Comparison of ENCODE assay signal across 15 cellular contexts in the genomic region with DNA sequence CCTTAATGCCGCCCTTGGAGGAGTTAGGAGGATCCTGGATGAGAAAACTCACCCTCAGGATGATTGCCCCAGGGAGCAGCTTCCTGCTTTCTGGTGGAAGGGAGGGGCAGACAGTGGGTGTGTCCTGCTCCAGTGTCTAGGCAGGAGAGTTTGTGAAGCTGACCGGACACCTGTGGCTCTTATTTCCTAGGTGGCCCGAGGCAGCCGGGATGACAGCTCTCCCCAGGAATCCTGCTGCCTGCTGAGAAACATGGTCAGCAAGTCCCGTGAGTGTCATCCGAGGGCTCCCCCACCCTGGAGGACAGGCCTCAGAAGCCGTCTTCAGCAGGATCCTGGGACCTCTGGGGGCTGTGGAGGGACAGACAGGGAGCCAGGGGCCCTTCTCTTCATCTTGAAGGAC. TPM values are rescaled to one million over a fixed set of nuclear protein-coding genes. Genes with fewer than 3 reads are reported as not detected.
A peak's percentile ranks its signal among the peaks of the same experiment; 100 is the strongest.
DNase-seq lines count a peak whose midpoint lies in the region; TF ChIP-seq lines count a peak whose summit lies in the region.
"Had no signal": no experiment of that assay in that cellular context is flagged by ENCODE, and none has a peak within 500 bp of the region (broad histone marks: within the 10 kb centered on the region; RNA-seq: fewer than 3 reads in every experiment).

No MANE protein-coding gene starts in this region.

- H3K27me3 ChIP-seq in breast epithelium: no peaks in the 10 kb centered on the region
- H3K27me3 ChIP-seq in layer of hippocampus (ENCODE audit: control insufficient read depth, insufficient read depth, low read length): no peaks in the 10 kb centered on the region

- no peak for TF ChIP-seq POLR2A in breast epithelium (IDR thresholded peaks at IDR 0.05)

- no peak for TF ChIP-seq CTCF in breast epithelium (IDR thresholded peaks at IDR 0.05)
- TF ChIP-seq CTCF in type B pancreatic cell (conservative IDR thresholded peaks at IDR 0.05): no peak
- TF ChIP-seq CTCF in glutamatergic neuron (IDR thresholded peaks at IDR 0.05; ENCODE audit: partially characterized antibody, unreplicated experiment): no peak

- no peaks in the 10 kb centered on the region for H3K36me3 ChIP-seq in breast epithelium

- H3K36me3 Mint-ChIP-seq in type B pancreatic cell: peaks cover 10% of the 10 kb centered on the region
- H3K36me3 Mint-ChIP-seq in glutamatergic neuron (ENCODE audit: unreplicated experiment): no peaks in the 10 kb centered on the region

- H3K4me3 Mint-ChIP-seq in type B pancreatic cell: no peak overlapping the region
- H3K4me3 Mint-ChIP-seq in glutamatergic neuron (ENCODE audit: unreplicated experiment): no peak overlapping the region
- H3K4me3 Mint-ChIP-seq: activated T-helper 1 cell treated with anti-CD3 and anti-CD28 coated beads, Interleukin-12 subunit alpha, Interleukin-12 subunit beta, Interleukin-2, Interleukin-4 antibody, amounts not matched to agents 30 ng/mL and 10 ng/mL and 1 ng/mL, durations not matched to agents 14 hours and 24 hours and 36 hours; CD14-positive monocyte; neural crest cell had no signal

- DNase-seq in LoVo (ENCODE audit: low spot score) (peak; percentile 85), breast epithelium (ENCODE audit: low spot score in 2 of 2) (peak in 1 of 2 donors; percentile 46), type B pancreatic cell (ENCODE audit: extremely low spot score, unreplicated experiment) (no peak), dermis blood vessel endothelial cell (no peak), glutamatergic neuron (no peak), COLO829 (ENCODE audit: low spot score) (no peak)
- DNase-seq: activated CD4-positive, alpha-beta T cell treated with anti-CD3 and anti-CD28 coated beads, Interleukin-2, amount 50 U/mL, for 4 hours; NCI-H1092 treated with DMSO at 0.1 percent for 48 hours; retina had no signal

- H3K4me1 Mint-ChIP-seq in type B pancreatic cell (ENCODE audit: unreplicated experiment) (peaks cover 29% of the 10 kb centered on the region), glutamatergic neuron (ENCODE audit: low read depth, unreplicated experiment) (peaks cover 20% of the 10 kb centered on the region)

- H3K27ac Mint-ChIP-seq in type B pancreatic cell (peak overlapping the region; percentile 91), glutamatergic neuron (ENCODE audit: unreplicated experiment) (no peak overlapping the region)
- H3K27ac Mint-ChIP-seq: activated T-helper 1 cell treated with anti-CD3 and anti-CD28 coated beads, Interleukin-12 subunit alpha, Interleukin-12 subunit beta, Interleukin-2, Interleukin-4 antibody, amounts not matched to agents 30 ng/mL and 10 ng/mL and 1 ng/mL, durations not matched to agents 14 hours and 24 hours and 36 hours had no signal

- peak overlapping the region; percentile 33 to 61 for H3K27ac ChIP-seq in breast epithelium
- H3K27ac ChIP-seq in layer of hippocampus (ENCODE audit: low read depth, low read length): peak overlapping the region; percentile 32
- H3K27ac ChIP-seq: SK-N-MC had no signal

- no peaks in the 10 kb centered on the region for H3K4me1 ChIP-seq in breast epithelium

- no peak overlapping the region for H3K4me3 ChIP-seq in breast epithelium
- H3K4me3 ChIP-seq: GM12878, SK-N-MC had no signal

- no peaks in the 10 kb centered on the region for H3K27me3 Mint-ChIP-seq in type B pancreatic cell
- peaks cover 7% of the 10 kb centered on the region for H3K27me3 Mint-ChIP-seq in glutamatergic neuron (ENCODE audit: unreplicated experiment)

- no peaks in the 10 kb centered on the region for H3K9me3 ChIP-seq in breast epithelium

- intact Hi-C loops in breast epithelium (cut with DNase I; ENCODE audit: low total_unique reads): no loop called here

- H3K9me3 Mint-ChIP-seq in type B pancreatic cell (peaks cover under 1% of the 10 kb centered on the region), glutamatergic neuron (ENCODE audit: unreplicated experiment) (peaks cover 3% of the 10 kb centered on the region)
- H3K9me3 Mint-ChIP-seq: activated T-helper 1 cell treated with anti-CD3 and anti-CD28 coated beads, Interleukin-12 subunit alpha, Interleukin-12 subunit beta, Interleukin-2, Interleukin-4 antibody, amounts not matched to agents 30 ng/mL and 10 ng/mL and 1 ng/mL, durations not matched to agents 14 hours and 24 hours and 36 hours; CD14-positive monocyte; neural crest cell had no signal

RNA-seq across cellular contexts. Expression of gene ST3GAL4, which starts 50.4 kb away (rescaled TPM):
- 10 to 100 TPM; 17.6 to 36.2 (median 32.8) TPM for total RNA-seq in breast epithelium
- total RNA-seq in type B pancreatic cell (ENCODE audit: low replicate concordance): 18.6 and 19.1 TPM in 2 replicates
- total RNA-seq in dermis blood vessel endothelial cell: 15.8 and 16.1 TPM in 2 replicates
- total RNA-seq in glutamatergic neuron (ENCODE audit: unreplicated experiment): 10.4 TPM
